ENCODE assay signal across 9 cellular contexts in genomic region chr14:59918824-59919581, GRCh38. TPM values are rescaled to one million over a fixed set of nuclear protein-coding genes. Genes with fewer than 3 reads are reported as not detected.
DNase-seq lines count a peak whose midpoint lies in the region; ATAC-seq, FAIRE-seq and TF ChIP-seq lines count a peak whose summit lies in the region.
"Had no signal": no experiment of that assay in that cellular context is flagged by ENCODE, and none has a peak within 500 bp of the region (broad histone marks: within the 10 kb centered on the region; RNA-seq: fewer than 3 reads in every experiment).

No MANE protein-coding gene starts in this region.

- H3K27ac Mint-ChIP-seq in HFFc6 (no peak overlapping the region), astrocyte (ENCODE audit: unreplicated experiment) (no peak overlapping the region)

- H3K9ac ChIP-seq in astrocyte (ENCODE audit: low read length), result peak overlapping the region; percentile 62
- H3K9ac ChIP-seq in rectal smooth muscle tissue (ENCODE audit: low read length), result no peak overlapping the region

- 1% methylated on average over 19 of the region's 19 CpGs for WGBS in hepatocyte (ENCODE audit: low lambda C conversion rate, missing lambda C conversion rate)

- H3K27me3 Mint-ChIP-seq in HFFc6 (ENCODE audit: insufficient read depth) (peaks cover 3% of the 10 kb centered on the region), astrocyte (ENCODE audit: low read depth, unreplicated experiment) (peaks cover 2% of the 10 kb centered on the region)

- H3K4me2 ChIP-seq in astrocyte (ENCODE audit: low read length) (peak overlapping the region; percentile 95), hepatocyte (peak overlapping the region; percentile 85)

- H3K27ac ChIP-seq in astrocyte (ENCODE audit: low read depth, low read length) (no peak overlapping the region), hepatocyte (peak overlapping the region; percentile 67), rectal smooth muscle tissue (ENCODE audit: low read depth, low read length) (no peak overlapping the region)

- H3K4me3 ChIP-seq in astrocyte (ENCODE audit: insufficient read depth, low read depth, low read length) (peak overlapping the region; percentile 62), hepatocyte (peak overlapping the region; percentile 80), rectal smooth muscle tissue (ENCODE audit: low read length) (peak overlapping the region; percentile 53)

- DNase-seq in NOMO-1 treated with DMSO at 0.1 percent for 48 hours (lab: John Stamatoyannopoulos, UW; ENCODE audit: unreplicated experiment), result peak; percentile 16
- DNase-seq in NOMO-1 treated with dmso at 0.1 percent for 144 hours (lab: John Stamatoyannopoulos, UW; ENCODE audit: unreplicated experiment), result no peak
- DNase-seq in HFFc6, result peak; percentile 18
- peak; percentile 6 for DNase-seq in NCI-H446 treated with DMSO at 0.1 percent for 48 hours (lab: John Stamatoyannopoulos, UW)
- peak; percentile 35 for DNase-seq in astrocyte (ENCODE audit: low read depth)
- peak; percentile 53 for DNase-seq in hepatocyte (ENCODE audit: low spot score)

- peaks cover 5% of the 10 kb centered on the region for H3K27me3 ChIP-seq in astrocyte (ENCODE audit: insufficient read depth, low read length)
- H3K27me3 ChIP-seq in hepatocyte, result no peaks in the 10 kb centered on the region
- H3K27me3 ChIP-seq in rectal smooth muscle tissue (ENCODE audit: control insufficient read depth, insufficient read depth, low read length), result no peaks in the 10 kb centered on the region

- TF ChIP-seq CTCF in HFFc6 (IDR thresholded peaks at IDR 0.05) (peak; percentile 73), astrocyte (IDR thresholded peaks at IDR 0.05; ENCODE audit: insufficient read depth, low read depth, low read length) (peak; percentile 45), hepatocyte (IDR thresholded peaks at IDR 0.05; ENCODE audit: poor library complexity) (peak; percentile 59)

- no peaks in the 10 kb centered on the region for H4K20me1 ChIP-seq in astrocyte (ENCODE audit: insufficient read depth, low read length)
- H4K20me1 ChIP-seq in hepatocyte (ENCODE audit: insufficient read depth, poor library complexity, severe bottlenecking), result no peaks in the 10 kb centered on the region

- H2AFZ ChIP-seq in astrocyte (ENCODE audit: low read depth, low read length) (peak overlapping the region; percentile 88), hepatocyte (peak overlapping the region; percentile 67)

- no peaks in the 10 kb centered on the region for H3K9me2 ChIP-seq in hepatocyte (replicated peaks; ENCODE audit: insufficient read depth)

- H3K4me3 Mint-ChIP-seq in HFFc6 (peak overlapping the region; percentile 83), astrocyte (ENCODE audit: unreplicated experiment) (peak overlapping the region; percentile 84)

- peaks cover 5% of the 10 kb centered on the region for H3K4me1 ChIP-seq in astrocyte (ENCODE audit: insufficient read depth, low read length)
- H3K4me1 ChIP-seq in hepatocyte (ENCODE audit: insufficient read depth), result peaks cover 3% of the 10 kb centered on the region
- no peaks in the 10 kb centered on the region for H3K4me1 ChIP-seq in rectal smooth muscle tissue (ENCODE audit: control insufficient read depth, insufficient read depth, low read length)

- ATAC-seq in HG03460 (IDR thresholded peaks at IDR 0.05; ENCODE audit: unreplicated experiment), result no peak

- H3K9me3 ChIP-seq in astrocyte (ENCODE audit: insufficient read depth, low read depth, low read length) (no peaks in the 10 kb centered on the region), hepatocyte (ENCODE audit: low read depth) (no peaks in the 10 kb centered on the region)

- H3K4me1 Mint-ChIP-seq in HFFc6 (ENCODE audit: low read depth) (no peaks in the 10 kb centered on the region; the same call in 1 of the 2 replicates), astrocyte (ENCODE audit: low read depth, unreplicated experiment) (no peaks in the 10 kb centered on the region)

- no peaks in the 10 kb centered on the region for H3K36me3 ChIP-seq in astrocyte (ENCODE audit: insufficient read depth, low read length)
- H3K36me3 ChIP-seq in hepatocyte (replicated peaks; ENCODE audit: insufficient read depth, low read depth), result no peaks in the 10 kb centered on the region
- no peaks in the 10 kb centered on the region for H3K36me3 ChIP-seq in rectal smooth muscle tissue (ENCODE audit: control insufficient read depth, insufficient read depth, low read length)

- H3K9me3 Mint-ChIP-seq in HFFc6 (no peaks in the 10 kb centered on the region), astrocyte (ENCODE audit: unreplicated experiment) (no peaks in the 10 kb centered on the region)

- H3K79me2 ChIP-seq in astrocyte (ENCODE audit: insufficient read depth, low read length) (no peaks in the 10 kb centered on the region), hepatocyte (no peaks in the 10 kb centered on the region)

- H3K36me3 Mint-ChIP-seq in HFFc6 (ENCODE audit: low read depth) (no peaks in the 10 kb centered on the region), astrocyte (ENCODE audit: low read depth, unreplicated experiment) (no peaks in the 10 kb centered on the region)

- peak; percentile 47 for FAIRE-seq in astrocyte (lab: Jason Lieb, UNC)
- FAIRE-seq: colon had no signal

RNA-seq across cellular contexts. Expression of gene LRRC9, which starts 0.9 kb away (rescaled TPM):
- total RNA-seq in HFFc6 (2021; fragmentation: NEBNext Ultra II Directional; extraction: Animal tissue kit (Norgen Biotek cat#: 25700)), result not detected
- 0.05 TPM in 1 of 2 replicates, not detected in the other for total RNA-seq in astrocyte
- total RNA-seq in hepatocyte, result 0.13 and 0.28 TPM in 2 replicates
- polyA plus RNA-seq in hepatocyte, result 1.5 and 2.1 TPM in 2 replicates

RNA-seq across cellular contexts. Expression of gene RTN1, which starts 48.4 kb away (rescaled TPM):
- total RNA-seq in HFFc6 (2021; fragmentation: NEBNext Ultra II Directional; extraction: Animal tissue kit (Norgen Biotek cat#: 25700)), result under 1 TPM in 2 of 6 experiments, not detected in 4; 0.07 to 0.17 TPM
- total RNA-seq in astrocyte (0.60 and 1.2 TPM in 2 replicates), hepatocyte (1.1 and 1.6 TPM in 2 replicates)
- 1.1 and 1.5 TPM in 2 replicates for polyA plus RNA-seq in hepatocyte
